23 cellular contexts compared by ENCODE assay signal in the genomic region with DNA sequence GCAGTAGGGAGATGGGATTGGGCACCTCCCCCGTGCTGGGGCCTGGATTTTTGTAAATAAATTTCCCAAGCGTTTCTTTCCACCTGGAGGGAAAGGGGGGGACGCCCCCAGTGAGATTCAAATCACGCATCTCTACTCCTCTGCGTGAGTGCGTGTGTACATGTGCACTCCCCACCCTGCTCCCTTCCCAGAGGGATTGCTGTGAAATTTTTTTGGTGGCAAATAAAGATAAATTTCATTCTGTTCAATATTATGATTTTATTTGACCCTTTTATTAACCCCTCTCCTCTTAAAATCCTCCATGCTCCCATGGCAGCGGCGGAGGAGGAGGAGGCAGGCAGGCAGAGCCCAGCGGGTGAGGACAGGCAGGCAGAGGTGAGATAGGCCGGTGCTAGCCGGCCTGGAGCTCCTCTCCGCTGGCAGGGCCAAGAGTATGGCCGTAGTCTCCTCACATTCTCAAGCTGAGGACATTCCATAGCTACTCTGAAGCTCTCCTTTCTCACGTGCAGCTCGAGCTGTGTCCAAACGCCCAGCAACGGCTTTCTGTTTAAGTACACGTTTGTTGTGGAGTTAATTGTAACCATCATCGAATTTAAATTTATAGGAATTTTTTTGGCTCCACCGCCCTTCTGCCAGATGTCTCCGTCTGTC. TPM values are rescaled to one million over a fixed set of nuclear protein-coding genes. Genes with fewer than 3 reads are reported as not detected.
A peak's percentile ranks its signal among the peaks of the same experiment; 100 is the strongest.
DNase-seq lines count a peak whose midpoint lies in the region; ATAC-seq, FAIRE-seq and TF ChIP-seq lines count a peak whose summit lies in the region.
"Had no signal": no experiment of that assay in that cellular context is flagged by ENCODE, and none has a peak within 500 bp of the region (broad histone marks: within the 10 kb centered on the region; RNA-seq: fewer than 3 reads in every experiment).

No MANE protein-coding gene starts in this region.

- H3K36me3 Mint-ChIP-seq in WTC11 (no peaks in the 10 kb centered on the region), naive B cell (peaks cover 0 to 31% of the 10 kb centered on the region in 2 donors)

- peaks cover 100% of the 10 kb centered on the region for H3K27me3 Mint-ChIP-seq in WTC11 (ENCODE audit: low read depth)
- H3K27me3 Mint-ChIP-seq in naive B cell: peaks cover 73 to 92% (median 82%) of the 10 kb centered on the region in 3 donors

- ATAC-seq in WTC11: peak; percentile 25
- ATAC-seq in naive B cell (ENCODE audit: low read depth in 2 of 2): no peak
- ATAC-seq in GM21367 (IDR thresholded peaks at IDR 0.05; ENCODE audit: unreplicated experiment): no peak
- ATAC-seq: T-cell had no signal

- H3K27ac Mint-ChIP-seq in WTC11 (no peak overlapping the region), naive B cell (peak overlapping the region in 3 of 6 donors; percentile 30 to 92 (median 51))

- H3K4me3 ChIP-seq in AG10803 (ENCODE audit: low read length): peak overlapping the region; percentile 20
- H3K4me3 ChIP-seq: adrenal gland, esophagus squamous epithelium had no signal

- no peak for TF ChIP-seq CTCF in AG10803 (conservative IDR thresholded peaks at IDR 0.05; ENCODE audit: low read length)
- no peak for TF ChIP-seq CTCF in WTC11 (IDR thresholded peaks at IDR 0.05)

- H3K4me1 Mint-ChIP-seq in WTC11 (peaks cover 23% of the 10 kb centered on the region), naive B cell (peaks cover 19 to 23% (median 23%) of the 10 kb centered on the region in 3 donors)
- H3K4me1 Mint-ChIP-seq: neural crest cell had no signal

- H3K9me3 Mint-ChIP-seq in WTC11: no peaks in the 10 kb centered on the region
- peaks cover 5 to 31% (median 13%) of the 10 kb centered on the region in 7 donors for H3K9me3 Mint-ChIP-seq in naive B cell
- H3K9me3 Mint-ChIP-seq: activated T-helper 2 cell treated with anti-CD3 and anti-CD28 coated beads, Interferon-gamma antibody, Interleukin-2, Interleukin-4, amounts not matched to agents 10 μg/mL and 5 μg/mL and 100 μg/mL, durations not matched to agents 14 hours and 24 hours and 36 hours; neural crest cell; T-cell had no signal

- POLR2A ChIA-PET in WTC11 (lab: Charles Lee): no interaction called here

- CTCF ChIA-PET in WTC11 (lab: Charles Lee): interaction anchor here (0.9 to 1.3 kb wide), 5 partner anchors 9 to 225 kb away, joined by 3 to 11 read pairs (median 4); a partner anchor contains a TSS

- peak; percentile 96 for DNase-seq in AG10803 (ENCODE audit: low read depth)
- DNase-seq in WTC11 (ENCODE audit: low spot score): no peak
- DNase-seq in naive B cell: no peak
- DNase-seq in KG1 (lab: John Stamatoyannopoulos, UW): no peak
- DNase-seq in D341Med (ENCODE audit: low spot score): no peak
- no peak for DNase-seq in NCI-H1092 treated with DMSO at 0.1 percent for 48 hours (lab: John Stamatoyannopoulos, UW)
- DNase-seq: activated B cell treated with CpG ODN at 0.5 μM for 24 hours; activated CD8-positive, alpha-beta memory T cell treated with anti-CD3 and anti-CD28 coated beads for 24 hours; adrenal gland; AML-193; esophagus squamous epithelium; mammary epithelial cell; NCI-H1436 treated with DMSO at 0.1 percent for 48 hours; NCI-H345; retina; stomach; T-cell had no signal

- FAIRE-seq in G401.6 (lab: Jason Lieb, UNC): peak; percentile 74
- FAIRE-seq: H54 had no signal

- no peak overlapping the region for H3K4me3 Mint-ChIP-seq in WTC11
- peak overlapping the region in 5 of 8 donors; percentile 29 to 82 (median 75) for H3K4me3 Mint-ChIP-seq in naive B cell
- H3K4me3 Mint-ChIP-seq: neural crest cell had no signal

TF ChIP-seq in WTC11, 78 proteins besides CTCF, POLR2A, EP300 and RAD21:
- TF ChIP-seq, protein P1, sequence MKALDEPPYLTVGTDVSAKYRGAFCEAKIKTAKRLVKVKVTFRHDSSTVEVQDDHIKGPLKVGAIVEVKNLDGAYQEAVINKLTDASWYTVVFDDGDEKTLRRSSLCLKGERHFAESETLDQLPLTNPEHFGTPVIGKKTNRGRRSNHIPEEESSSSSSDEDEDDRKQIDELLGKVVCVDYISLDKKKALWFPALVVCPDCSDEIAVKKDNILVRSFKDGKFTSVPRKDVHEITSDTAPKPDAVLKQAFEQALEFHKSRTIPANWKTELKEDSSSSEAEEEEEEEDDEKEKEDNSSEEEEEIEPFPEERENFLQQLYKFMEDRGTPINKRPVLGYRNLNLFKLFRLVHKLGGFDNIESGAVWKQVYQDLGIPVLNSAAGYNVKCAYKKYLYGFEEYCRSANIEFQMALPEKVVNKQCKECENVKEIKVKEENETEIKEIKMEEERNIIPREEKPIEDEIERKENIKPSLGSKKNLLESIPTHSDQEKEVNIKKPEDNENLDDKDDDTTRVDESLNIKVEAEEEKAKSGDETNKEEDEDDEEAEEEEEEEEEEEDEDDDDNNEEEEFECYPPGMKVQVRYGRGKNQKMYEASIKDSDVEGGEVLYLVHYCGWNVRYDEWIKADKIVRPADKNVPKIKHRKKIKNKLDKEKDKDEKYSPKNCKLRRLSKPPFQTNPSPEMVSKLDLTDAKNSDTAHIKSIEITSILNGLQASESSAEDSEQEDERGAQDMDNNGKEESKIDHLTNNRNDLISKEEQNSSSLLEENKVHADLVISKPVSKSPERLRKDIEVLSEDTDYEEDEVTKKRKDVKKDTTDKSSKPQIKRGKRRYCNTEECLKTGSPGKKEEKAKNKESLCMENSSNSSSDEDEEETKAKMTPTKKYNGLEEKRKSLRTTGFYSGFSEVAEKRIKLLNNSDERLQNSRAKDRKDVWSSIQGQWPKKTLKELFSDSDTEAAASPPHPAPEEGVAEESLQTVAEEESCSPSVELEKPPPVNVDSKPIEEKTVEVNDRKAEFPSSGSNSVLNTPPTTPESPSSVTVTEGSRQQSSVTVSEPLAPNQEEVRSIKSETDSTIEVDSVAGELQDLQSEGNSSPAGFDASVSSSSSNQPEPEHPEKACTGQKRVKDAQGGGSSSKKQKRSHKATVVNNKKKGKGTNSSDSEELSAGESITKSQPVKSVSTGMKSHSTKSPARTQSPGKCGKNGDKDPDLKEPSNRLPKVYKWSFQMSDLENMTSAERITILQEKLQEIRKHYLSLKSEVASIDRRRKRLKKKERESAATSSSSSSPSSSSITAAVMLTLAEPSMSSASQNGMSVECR (CRISPR knock-in tag; IDR thresholded peaks at IDR 0.05; ENCODE audit: borderline replicate concordance): no peak
- TF ChIP-seq GTF2I (CRISPR knock-in tag; conservative IDR thresholded peaks at IDR 0.05) (no peak), CREB1 (CRISPR knock-in tag; IDR thresholded peaks at IDR 0.05) (no peak), RORB (CRISPR knock-in tag; IDR thresholded peaks at IDR 0.05) (no peak)
- TF ChIP-seq, protein P2, sequence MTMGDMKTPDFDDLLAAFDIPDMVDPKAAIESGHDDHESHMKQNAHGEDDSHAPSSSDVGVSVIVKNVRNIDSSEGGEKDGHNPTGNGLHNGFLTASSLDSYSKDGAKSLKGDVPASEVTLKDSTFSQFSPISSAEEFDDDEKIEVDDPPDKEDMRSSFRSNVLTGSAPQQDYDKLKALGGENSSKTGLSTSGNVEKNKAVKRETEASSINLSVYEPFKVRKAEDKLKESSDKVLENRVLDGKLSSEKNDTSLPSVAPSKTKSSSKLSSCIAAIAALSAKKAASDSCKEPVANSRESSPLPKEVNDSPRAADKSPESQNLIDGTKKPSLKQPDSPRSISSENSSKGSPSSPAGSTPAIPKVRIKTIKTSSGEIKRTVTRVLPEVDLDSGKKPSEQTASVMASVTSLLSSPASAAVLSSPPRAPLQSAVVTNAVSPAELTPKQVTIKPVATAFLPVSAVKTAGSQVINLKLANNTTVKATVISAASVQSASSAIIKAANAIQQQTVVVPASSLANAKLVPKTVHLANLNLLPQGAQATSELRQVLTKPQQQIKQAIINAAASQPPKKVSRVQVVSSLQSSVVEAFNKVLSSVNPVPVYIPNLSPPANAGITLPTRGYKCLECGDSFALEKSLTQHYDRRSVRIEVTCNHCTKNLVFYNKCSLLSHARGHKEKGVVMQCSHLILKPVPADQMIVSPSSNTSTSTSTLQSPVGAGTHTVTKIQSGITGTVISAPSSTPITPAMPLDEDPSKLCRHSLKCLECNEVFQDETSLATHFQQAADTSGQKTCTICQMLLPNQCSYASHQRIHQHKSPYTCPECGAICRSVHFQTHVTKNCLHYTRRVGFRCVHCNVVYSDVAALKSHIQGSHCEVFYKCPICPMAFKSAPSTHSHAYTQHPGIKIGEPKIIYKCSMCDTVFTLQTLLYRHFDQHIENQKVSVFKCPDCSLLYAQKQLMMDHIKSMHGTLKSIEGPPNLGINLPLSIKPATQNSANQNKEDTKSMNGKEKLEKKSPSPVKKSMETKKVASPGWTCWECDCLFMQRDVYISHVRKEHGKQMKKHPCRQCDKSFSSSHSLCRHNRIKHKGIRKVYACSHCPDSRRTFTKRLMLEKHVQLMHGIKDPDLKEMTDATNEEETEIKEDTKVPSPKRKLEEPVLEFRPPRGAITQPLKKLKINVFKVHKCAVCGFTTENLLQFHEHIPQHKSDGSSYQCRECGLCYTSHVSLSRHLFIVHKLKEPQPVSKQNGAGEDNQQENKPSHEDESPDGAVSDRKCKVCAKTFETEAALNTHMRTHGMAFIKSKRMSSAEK (CRISPR knock-in tag; IDR thresholded peaks at IDR 0.05; ENCODE audit: borderline replicate concordance): no peak
- TF ChIP-seq, protein P3, sequence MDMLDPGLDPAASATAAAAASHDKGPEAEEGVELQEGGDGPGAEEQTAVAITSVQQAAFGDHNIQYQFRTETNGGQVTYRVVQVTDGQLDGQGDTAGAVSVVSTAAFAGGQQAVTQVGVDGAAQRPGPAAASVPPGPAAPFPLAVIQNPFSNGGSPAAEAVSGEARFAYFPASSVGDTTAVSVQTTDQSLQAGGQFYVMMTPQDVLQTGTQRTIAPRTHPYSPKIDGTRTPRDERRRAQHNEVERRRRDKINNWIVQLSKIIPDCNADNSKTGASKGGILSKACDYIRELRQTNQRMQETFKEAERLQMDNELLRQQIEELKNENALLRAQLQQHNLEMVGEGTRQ (CRISPR knock-in tag; IDR thresholded peaks at IDR 0.05): no peak
- TF ChIP-seq, protein P4, sequence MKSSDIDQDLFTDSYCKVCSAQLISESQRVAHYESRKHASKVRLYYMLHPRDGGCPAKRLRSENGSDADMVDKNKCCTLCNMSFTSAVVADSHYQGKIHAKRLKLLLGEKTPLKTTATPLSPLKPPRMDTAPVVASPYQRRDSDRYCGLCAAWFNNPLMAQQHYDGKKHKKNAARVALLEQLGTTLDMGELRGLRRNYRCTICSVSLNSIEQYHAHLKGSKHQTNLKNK (CRISPR knock-in tag; IDR thresholded peaks at IDR 0.05): no peak

RNA-seq across cellular contexts. Expression of a gene that starts 1.5 kb away (rescaled TPM):
- not detected in 3 replicates for total RNA-seq in WTC11 (2021)
- polyA plus RNA-seq in naive B cell (ENCODE audit: low read depth in 6 of 6): not detected
- total RNA-seq: activated B cell treated with CpG ODN at 0.5 μM for 24 hours; activated T-helper 2 cell treated with anti-CD3 and anti-CD28 coated beads, Interferon-gamma antibody, Interleukin-2, Interleukin-4, amounts not matched to agents 10 μg/mL and 5 μg/mL and 100 μg/mL, durations not matched to agents 14 hours and 24 hours and 36 hours; adrenal gland; cardiac septum; esophagus squamous epithelium; neural crest cell; stomach; T-cell had no signal
- polyA plus RNA-seq: adrenal gland, stomach had no signal

RNA-seq across cellular contexts. Expression of a gene that starts 3.4 kb away (rescaled TPM):
- total RNA-seq in WTC11 (2021): not detected in 3 replicates
- polyA plus RNA-seq in naive B cell (ENCODE audit: low read depth in 6 of 6): not detected
- total RNA-seq: activated B cell treated with CpG ODN at 0.5 μM for 24 hours; activated T-helper 2 cell treated with anti-CD3 and anti-CD28 coated beads, Interferon-gamma antibody, Interleukin-2, Interleukin-4, amounts not matched to agents 10 μg/mL and 5 μg/mL and 100 μg/mL, durations not matched to agents 14 hours and 24 hours and 36 hours; adrenal gland; cardiac septum; esophagus squamous epithelium; neural crest cell; stomach; T-cell had no signal
- polyA plus RNA-seq: adrenal gland, stomach had no signal

RNA-seq across cellular contexts. Expression of a gene that starts 8.6 kb away (rescaled TPM):
- total RNA-seq in WTC11 (2021): 0.09 TPM in 1 of 3 replicates, not detected in the others
- not detected for polyA plus RNA-seq in naive B cell (ENCODE audit: low read depth in 6 of 6)
- total RNA-seq: activated B cell treated with CpG ODN at 0.5 μM for 24 hours; activated T-helper 2 cell treated with anti-CD3 and anti-CD28 coated beads, Interferon-gamma antibody, Interleukin-2, Interleukin-4, amounts not matched to agents 10 μg/mL and 5 μg/mL and 100 μg/mL, durations not matched to agents 14 hours and 24 hours and 36 hours; cardiac septum; stomach had no signal
- polyA plus RNA-seq: stomach had no signal

RNA-seq across cellular contexts. Expression of a gene that starts 21.6 kb away (rescaled TPM):
- not detected in 3 replicates for total RNA-seq in WTC11 (2021)
- not detected for polyA plus RNA-seq in naive B cell (ENCODE audit: low read depth in 6 of 6)
- total RNA-seq: activated B cell treated with CpG ODN at 0.5 μM for 24 hours; activated T-helper 2 cell treated with anti-CD3 and anti-CD28 coated beads, Interferon-gamma antibody, Interleukin-2, Interleukin-4, amounts not matched to agents 10 μg/mL and 5 μg/mL and 100 μg/mL, durations not matched to agents 14 hours and 24 hours and 36 hours; adrenal gland; cardiac septum; esophagus squamous epithelium; neural crest cell; stomach; T-cell had no signal
- polyA plus RNA-seq: adrenal gland, stomach had no signal

RNA-seq across cellular contexts. Expression of a gene that starts 23.7 kb away (rescaled TPM):
- total RNA-seq in WTC11 (2021): not detected in 3 replicates
- polyA plus RNA-seq in naive B cell (ENCODE audit: low read depth in 6 of 6): not detected
- total RNA-seq: activated B cell treated with CpG ODN at 0.5 μM for 24 hours; activated T-helper 2 cell treated with anti-CD3 and anti-CD28 coated beads, Interferon-gamma antibody, Interleukin-2, Interleukin-4, amounts not matched to agents 10 μg/mL and 5 μg/mL and 100 μg/mL, durations not matched to agents 14 hours and 24 hours and 36 hours; cardiac septum; stomach; T-cell had no signal
